1 cellular context compared by ENCODE assay signal in the genomic region with DNA sequence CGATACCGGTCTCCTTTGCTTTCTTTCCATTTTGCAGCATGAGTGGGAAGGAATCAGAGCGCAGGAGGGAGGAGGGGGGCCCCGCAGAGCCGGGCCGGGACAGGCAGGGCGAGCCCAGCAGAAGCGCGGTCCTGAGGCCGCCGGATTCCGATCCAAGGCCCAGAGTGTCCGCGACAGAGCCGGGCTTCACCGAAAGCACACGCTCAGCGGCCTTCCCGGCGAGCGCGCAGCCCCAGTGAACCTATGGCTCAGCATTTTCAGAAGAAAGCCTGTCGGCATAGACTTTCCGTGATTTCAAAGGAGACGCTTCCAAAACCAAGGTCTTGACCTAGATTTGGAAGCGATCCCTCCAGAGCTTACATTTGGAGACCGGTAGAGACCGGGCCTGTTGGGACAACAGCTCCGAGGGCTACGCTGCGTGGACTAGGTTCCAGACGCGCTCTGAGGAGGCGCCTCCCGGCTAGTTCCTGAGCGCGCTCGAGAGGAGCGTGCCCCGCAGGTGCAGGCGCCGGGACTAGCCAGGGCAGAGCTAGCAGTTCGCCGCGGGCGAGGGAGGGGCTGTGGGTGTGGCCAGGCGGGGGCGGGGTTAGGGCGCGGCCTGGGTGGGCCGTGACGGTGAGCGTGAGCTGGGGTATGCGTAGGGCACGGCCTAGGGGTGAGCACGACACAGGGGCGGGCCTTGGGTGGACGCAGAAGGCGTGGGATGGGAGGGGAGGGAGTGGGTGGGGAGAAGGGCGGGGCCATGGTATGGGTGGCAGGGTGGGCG.
TF ChIP-seq lines count a peak whose summit lies in the region.

No MANE protein-coding gene starts in this region.

TF ChIP-seq in IMR-90, 13 proteins besides CTCF, POLR2A, EP300 and RAD21:
- TF ChIP-seq MAZ (IDR thresholded peaks at IDR 0.05; ENCODE audit: borderline replicate concordance, low read depth, low read length) (no peak), MAFK (IDR thresholded peaks at IDR 0.05; ENCODE audit: low read depth, low read length) (no peak; the same call in 1 of the 2 replicates), RCOR1 (IDR thresholded peaks at IDR 0.05; ENCODE audit: insufficient replicate concordance, low read length) (peak; percentile 72), MXI1 (IDR thresholded peaks at IDR 0.05; ENCODE audit: borderline replicate concordance, low read depth, low read length) (peak; percentile 34; the same call in 1 of the 2 replicates), BHLHE40 (IDR thresholded peaks at IDR 0.05; ENCODE audit: low read depth, low read length) (peak; percentile 32), SMC3 (IDR thresholded peaks at IDR 0.05; ENCODE audit: low read depth, low read length) (no peak), FOS (IDR thresholded peaks at IDR 0.05; ENCODE audit: low read depth, low read length) (no peak), CEBPB (IDR thresholded peaks at IDR 0.05; ENCODE audit: low read depth, low read length) (no peak), CHD1 (IDR thresholded peaks at IDR 0.05; ENCODE audit: low read depth, low read length) (no peak)
- TF ChIP-seq, protein P1, sequence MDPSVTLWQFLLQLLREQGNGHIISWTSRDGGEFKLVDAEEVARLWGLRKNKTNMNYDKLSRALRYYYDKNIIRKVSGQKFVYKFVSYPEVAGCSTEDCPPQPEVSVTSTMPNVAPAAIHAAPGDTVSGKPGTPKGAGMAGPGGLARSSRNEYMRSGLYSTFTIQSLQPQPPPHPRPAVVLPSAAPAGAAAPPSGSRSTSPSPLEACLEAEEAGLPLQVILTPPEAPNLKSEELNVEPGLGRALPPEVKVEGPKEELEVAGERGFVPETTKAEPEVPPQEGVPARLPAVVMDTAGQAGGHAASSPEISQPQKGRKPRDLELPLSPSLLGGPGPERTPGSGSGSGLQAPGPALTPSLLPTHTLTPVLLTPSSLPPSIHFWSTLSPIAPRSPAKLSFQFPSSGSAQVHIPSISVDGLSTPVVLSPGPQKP (IDR thresholded peaks at IDR 0.05; ENCODE audit: borderline replicate concordance, low read depth, low read length) = no peak
